Comparison of ENCODE assay signal across 9 cellular contexts in the genomic region with DNA sequence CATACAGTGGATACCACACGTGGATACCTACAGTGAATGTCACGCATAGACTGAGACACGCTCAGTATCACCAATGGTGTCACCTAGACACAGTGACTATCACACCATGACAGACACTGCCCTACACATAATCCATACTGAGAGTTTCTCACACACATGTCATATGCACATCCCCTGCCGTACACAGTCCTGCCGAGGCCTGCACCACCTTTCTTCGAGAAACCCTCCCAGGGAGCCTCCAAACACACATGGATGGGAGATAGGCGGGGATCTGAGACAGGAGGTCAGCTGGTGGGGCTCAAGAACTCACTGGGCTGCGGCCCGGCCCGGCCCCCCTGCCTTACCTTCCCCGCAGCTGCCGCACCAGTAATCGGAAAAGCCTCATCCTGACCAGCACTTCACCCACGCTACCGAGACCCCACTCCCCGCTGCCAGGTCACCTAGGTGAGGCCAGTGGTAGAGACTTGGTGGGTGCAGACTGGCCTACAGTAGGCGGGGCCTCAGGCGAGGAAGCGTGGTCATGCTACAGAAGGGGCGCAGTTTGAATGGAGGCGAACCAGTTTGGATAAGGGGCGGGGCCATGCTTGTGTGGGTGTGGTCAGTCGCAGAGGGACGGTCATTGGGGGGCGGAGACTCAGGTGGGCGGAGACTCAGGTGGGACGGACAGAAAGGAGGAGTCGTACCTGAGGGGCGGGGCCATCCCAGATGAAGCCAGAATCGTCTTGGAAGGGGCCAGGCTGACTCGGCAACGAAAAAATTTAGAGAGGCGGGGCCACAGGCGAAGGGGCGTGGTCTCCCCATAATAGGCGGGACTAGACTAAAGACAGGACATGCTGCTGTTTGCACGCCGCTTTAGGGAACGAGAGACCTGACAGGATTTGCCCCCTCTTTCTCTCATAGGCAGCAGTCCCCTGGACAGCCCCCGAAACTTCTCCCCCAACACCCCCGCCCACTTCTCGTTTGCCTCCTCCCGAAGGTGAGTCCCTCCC. TPM values are rescaled to one million over a fixed set of nuclear protein-coding genes. Genes with fewer than 3 reads are reported as not detected.
DNase-seq lines count a peak whose midpoint lies in the region; ATAC-seq lines count a peak whose summit lies in the region.
"Had no signal": no experiment of that assay in that cellular context is flagged by ENCODE, and none has a peak within 500 bp of the region (broad histone marks: within the 10 kb centered on the region; RNA-seq: fewer than 3 reads in every experiment).

No MANE protein-coding gene starts in this region.

- peaks cover 56% of the 10 kb centered on the region for H3K27me3 Mint-ChIP-seq in activated naive CD4-positive, alpha-beta T cell treated with anti-CD3 and anti-CD28 coated beads, Interleukin-2, amount 50 U/mL, for 24 hours

- ATAC-seq in left cardiac atrium (peak; percentile 39 to 80), sciatic nerve (peak; percentile 25), GM19035 (IDR thresholded peaks at IDR 0.05; ENCODE audit: unreplicated experiment) (no peak), HG03045 (IDR thresholded peaks at IDR 0.05; ENCODE audit: unreplicated experiment) (no peak)

- no peaks in the 10 kb centered on the region for H3K36me3 Mint-ChIP-seq in activated naive CD4-positive, alpha-beta T cell treated with anti-CD3 and anti-CD28 coated beads, Interleukin-2, amount 50 U/mL, for 24 hours

- intact Hi-C loops in left cardiac atrium (cut with DNase I): loop anchor here in 1 of 2 donors (5.0 kb wide), 1 partner anchor 73 kb away; no protein-coding TSS in a partner anchor
- intact Hi-C loops in sciatic nerve (cut with DNase I): no loop called here

- H3K27ac Mint-ChIP-seq in activated naive CD4-positive, alpha-beta T cell treated with anti-CD3 and anti-CD28 coated beads, Interleukin-2, amount 50 U/mL, for 24 hours: no peak overlapping the region

- H3K4me3 Mint-ChIP-seq in activated naive CD4-positive, alpha-beta T cell treated with anti-CD3 and anti-CD28 coated beads, Interleukin-2, amount 50 U/mL, for 24 hours: peak overlapping the region; percentile 27

- peak; percentile 44 for DNase-seq in SIG-M5 treated with dmso at 0.1 percent for 504 hours (lab: John Stamatoyannopoulos, UW; ENCODE audit: unreplicated experiment)
- DNase-seq in SIG-M5 (lab: John Stamatoyannopoulos, UW): no peak
- peak; percentile 83 for DNase-seq in NCI-H2171 (lab: John Stamatoyannopoulos, UW)
- peak; percentile 64 for DNase-seq in left cardiac atrium
- peak; percentile 68 for DNase-seq in sciatic nerve (ENCODE audit: low spot score)

- peaks cover 35% of the 10 kb centered on the region for H3K4me1 Mint-ChIP-seq in activated naive CD4-positive, alpha-beta T cell treated with anti-CD3 and anti-CD28 coated beads, Interleukin-2, amount 50 U/mL, for 24 hours

- no peaks in the 10 kb centered on the region for H3K9me3 Mint-ChIP-seq in activated naive CD4-positive, alpha-beta T cell treated with anti-CD3 and anti-CD28 coated beads, Interleukin-2, amount 50 U/mL, for 24 hours

RNA-seq across cellular contexts. Expression of a gene that starts 2.1 kb away (rescaled TPM):
- total RNA-seq in left cardiac atrium (under 1 TPM; 0.29 to 0.37 TPM), sciatic nerve (0.31 TPM)

RNA-seq across cellular contexts. Expression of a gene that starts 6.0 kb away (rescaled TPM):
- not detected for total RNA-seq in left cardiac atrium
- not detected for total RNA-seq in sciatic nerve
- total RNA-seq: urinary bladder had no signal

RNA-seq across cellular contexts. Expression of a gene that starts 34.0 kb away (rescaled TPM):
- 1 to 10 TPM; 5.6 to 8.1 TPM for total RNA-seq in left cardiac atrium
- total RNA-seq in sciatic nerve: 5.1 TPM

RNA-seq across cellular contexts. Expression of a gene that starts 38.5 kb away (rescaled TPM):
- total RNA-seq in left cardiac atrium (1 to 10 TPM; 1.8 to 3.2 TPM), sciatic nerve (2.4 TPM)
- total RNA-seq: urinary bladder had no signal

RNA-seq across cellular contexts. Expression of a gene that starts 38.8 kb away (rescaled TPM):
- total RNA-seq in left cardiac atrium (100 to 1,000 TPM; 525 to 629 TPM), sciatic nerve (117 TPM)

Comparison
In these comparisons a context has a peak if more than half of its experiments do, and no peak if none do; other contexts are left out.
1. ATAC-seq: peak in left cardiac atrium (2 of 2) and sciatic nerve (single experiment); none in GM19035 (single experiment) and HG03045 (single experiment).